Comparison of ENCODE assay signal across 2 cellular contexts in genomic region chr1:85125891-85126290, GRCh38.
TF ChIP-seq lines count a peak whose summit lies in the region.

No MANE protein-coding gene starts in this region.

TF ChIP-seq in liver, 16 proteins besides CTCF, POLR2A, EP300 and RAD21 (continued from another document):
- TF ChIP-seq ATF3 (IDR thresholded peaks at IDR 0.05): no peak
- TF ChIP-seq ZBTB33 (IDR thresholded peaks at IDR 0.05): peak; percentile 60
- TF ChIP-seq HNF4A (conservative IDR thresholded peaks at IDR 0.05): peak; percentile 53 to 62
- TF ChIP-seq NR2F2 (IDR thresholded peaks at IDR 0.05): no peak
- TF ChIP-seq FOXA2 (IDR thresholded peaks at IDR 0.05): peak; percentile 99
- TF ChIP-seq, protein P1, sequence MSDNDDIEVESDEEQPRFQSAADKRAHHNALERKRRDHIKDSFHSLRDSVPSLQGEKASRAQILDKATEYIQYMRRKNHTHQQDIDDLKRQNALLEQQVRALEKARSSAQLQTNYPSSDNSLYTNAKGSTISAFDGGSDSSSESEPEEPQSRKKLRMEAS (IDR thresholded peaks at IDR 0.05): peak; percentile 65
- no peak for TF ChIP-seq EGR1 (IDR thresholded peaks at IDR 0.05; ENCODE audit: low read depth in 2 of 2)
- TF ChIP-seq REST (IDR thresholded peaks at IDR 0.05): no peak
- peak in 1 of 2 donors; percentile 57 for TF ChIP-seq JUND (IDR thresholded peaks at IDR 0.05)
- no peak for TF ChIP-seq TAF1 (conservative IDR thresholded peaks at IDR 0.05)
- no peak for TF ChIP-seq HNF4G (IDR thresholded peaks at IDR 0.05)
- peak in 1 of 2 donors; percentile 33 for TF ChIP-seq GABPA (IDR thresholded peaks at IDR 0.05 in 1 of 2, conservative IDR thresholded peaks at IDR 0.05 in 1 of 2)

TF ChIP-seq in HepG2, 621 proteins besides CTCF, POLR2A, EP300 and RAD21 (continued from another document):
- TF ChIP-seq GTF2F1 (IDR thresholded peaks at IDR 0.05; ENCODE audit: low read length) (no peak), ZFP36L1 (CRISPR knock-in tag; IDR thresholded peaks at IDR 0.05) (no peak), SP1 (IDR thresholded peaks at IDR 0.05) (no peak), SP1 (CRISPR knock-in tag; IDR thresholded peaks at IDR 0.05) (no peak), SMYD3 (CRISPR knock-in tag; IDR thresholded peaks at IDR 0.05) (no peak), ARHGAP35 (CRISPR knock-in tag; IDR thresholded peaks at IDR 0.05; ENCODE audit: borderline replicate concordance) (no peak), ZBTB21 (CRISPR knock-in tag; IDR thresholded peaks at IDR 0.05) (no peak), YEATS4 (CRISPR knock-in tag; IDR thresholded peaks at IDR 0.05; ENCODE audit: borderline replicate concordance) (no peak), PCBP2 (optimal IDR thresholded peaks at IDR 0.05; ENCODE audit: low read depth, low read length, poor library complexity, severe bottlenecking) (no peak), ATF6 (CRISPR knock-in tag; conservative IDR thresholded peaks at IDR 0.05) (no peak), MED13 (CRISPR knock-in tag; IDR thresholded peaks at IDR 0.05) (no peak), CC2D1A (CRISPR knock-in tag; IDR thresholded peaks at IDR 0.05) (no peak), ZFP37 (CRISPR knock-in tag; IDR thresholded peaks at IDR 0.05; ENCODE audit: borderline replicate concordance) (no peak)
- TF ChIP-seq, protein P2, sequence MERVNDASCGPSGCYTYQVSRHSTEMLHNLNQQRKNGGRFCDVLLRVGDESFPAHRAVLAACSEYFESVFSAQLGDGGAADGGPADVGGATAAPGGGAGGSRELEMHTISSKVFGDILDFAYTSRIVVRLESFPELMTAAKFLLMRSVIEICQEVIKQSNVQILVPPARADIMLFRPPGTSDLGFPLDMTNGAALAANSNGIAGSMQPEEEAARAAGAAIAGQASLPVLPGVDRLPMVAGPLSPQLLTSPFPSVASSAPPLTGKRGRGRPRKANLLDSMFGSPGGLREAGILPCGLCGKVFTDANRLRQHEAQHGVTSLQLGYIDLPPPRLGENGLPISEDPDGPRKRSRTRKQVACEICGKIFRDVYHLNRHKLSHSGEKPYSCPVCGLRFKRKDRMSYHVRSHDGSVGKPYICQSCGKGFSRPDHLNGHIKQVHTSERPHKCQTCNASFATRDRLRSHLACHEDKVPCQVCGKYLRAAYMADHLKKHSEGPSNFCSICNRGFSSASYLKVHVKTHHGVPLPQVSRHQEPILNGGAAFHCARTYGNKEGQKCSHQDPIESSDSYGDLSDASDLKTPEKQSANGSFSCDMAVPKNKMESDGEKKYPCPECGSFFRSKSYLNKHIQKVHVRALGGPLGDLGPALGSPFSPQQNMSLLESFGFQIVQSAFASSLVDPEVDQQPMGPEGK (CRISPR knock-in tag; IDR thresholded peaks at IDR 0.05): no peak
- TF ChIP-seq, protein P3, sequence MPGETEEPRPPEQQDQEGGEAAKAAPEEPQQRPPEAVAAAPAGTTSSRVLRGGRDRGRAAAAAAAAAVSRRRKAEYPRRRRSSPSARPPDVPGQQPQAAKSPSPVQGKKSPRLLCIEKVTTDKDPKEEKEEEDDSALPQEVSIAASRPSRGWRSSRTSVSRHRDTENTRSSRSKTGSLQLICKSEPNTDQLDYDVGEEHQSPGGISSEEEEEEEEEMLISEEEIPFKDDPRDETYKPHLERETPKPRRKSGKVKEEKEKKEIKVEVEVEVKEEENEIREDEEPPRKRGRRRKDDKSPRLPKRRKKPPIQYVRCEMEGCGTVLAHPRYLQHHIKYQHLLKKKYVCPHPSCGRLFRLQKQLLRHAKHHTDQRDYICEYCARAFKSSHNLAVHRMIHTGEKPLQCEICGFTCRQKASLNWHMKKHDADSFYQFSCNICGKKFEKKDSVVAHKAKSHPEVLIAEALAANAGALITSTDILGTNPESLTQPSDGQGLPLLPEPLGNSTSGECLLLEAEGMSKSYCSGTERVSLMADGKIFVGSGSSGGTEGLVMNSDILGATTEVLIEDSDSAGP (CRISPR knock-in tag; IDR thresholded peaks at IDR 0.05; ENCODE audit: borderline replicate concordance): no peak
